22 cellular contexts compared by ENCODE assay signal in genomic region chr11:39192671-39193070, GRCh38.
DNase-seq lines count a peak whose midpoint lies in the region; ATAC-seq and TF ChIP-seq lines count a peak whose summit lies in the region.
"Had no signal": no experiment of that assay in that cellular context is flagged by ENCODE, and none has a peak within 500 bp of the region (broad histone marks: within the 10 kb centered on the region; RNA-seq: fewer than 3 reads in every experiment).

No MANE protein-coding gene starts in this region.

- no peaks in the 10 kb centered on the region for H3K4me1 ChIP-seq in left ventricle myocardium inferior
- H3K4me1 ChIP-seq: BE2C, BLaER1 had no signal

- H3K4me3 ChIP-seq in left ventricle myocardium inferior: no peak overlapping the region
- H3K4me3 ChIP-seq: BLaER1, GM12878 had no signal

- H3K9me3 ChIP-seq in left ventricle myocardium inferior (replicated peaks): peaks cover 4% of the 10 kb centered on the region
- H3K9me3 ChIP-seq: BE2C, BLaER1 had no signal

- DNase-seq in Right ventricle myocardium inferior (ENCODE audit: missing footprints) (peak; percentile 37), left ventricle myocardium inferior (no peak), posterior vena cava (ENCODE audit: low spot score) (peak; percentile 67), RKO (ENCODE audit: low spot score) (no peak), OCI-M2 (lab: John Stamatoyannopoulos, UW; ENCODE audit: unreplicated experiment) (no peak)
- DNase-seq: 8988T; ACHN; BE2C; C1 segment of cervical spinal cord; CD4-positive, alpha-beta memory T cell; CD4-positive, CD25-positive, alpha-beta regulatory T cell; CD8-positive, alpha-beta memory T cell; COR-L47; DMS 273 treated with DMSO at 0.1 percent for 48 hours; DMS153; DMS53; DMS79; DND-41; EL; GDM1 had no signal

- TF ChIP-seq CTCF in left ventricle myocardium inferior (IDR thresholded peaks at IDR 0.05; ENCODE audit: borderline replicate concordance): no peak

- intact Hi-C loops in Right ventricle myocardium inferior (cut with DNase I) (no loop called here), left ventricle myocardium inferior (cut with micrococcal nuclease) (no loop called here), posterior vena cava (cut with DNase I) (no loop called here)

- no peak for ATAC-seq in Right ventricle myocardium inferior
- ATAC-seq: GM12878 had no signal

- no peaks in the 10 kb centered on the region for H3K27me3 ChIP-seq in left ventricle myocardium inferior (ENCODE audit: low read depth)
- H3K27me3 ChIP-seq: BE2C, BLaER1 had no signal

- H3K27ac ChIP-seq in left ventricle myocardium inferior (replicated peaks): no peak overlapping the region
- H3K27ac ChIP-seq: BLaER1 had no signal

- H3K36me3 ChIP-seq in left ventricle myocardium inferior: no peaks in the 10 kb centered on the region
- H3K36me3 ChIP-seq: BE2C, BLaER1 had no signal

Comparison
In these comparisons a context has a peak if more than half of its experiments do, and no peak if none do; other contexts are left out.
1. DNase-seq: peak in Right ventricle myocardium inferior (single experiment) and posterior vena cava (single experiment); none in left ventricle myocardium inferior (single experiment), RKO (single experiment) and OCI-M2 (single experiment).